In genomic region chr17:5500247-5500803, GRCh38 we compare ENCODE assay signal across 9 cellular contexts. TPM values are rescaled to one million over a fixed set of nuclear protein-coding genes. Genes with fewer than 3 reads are reported as not detected.
A peak's percentile ranks its signal among the peaks of the same experiment; 100 is the strongest.
DNase-seq lines count a peak whose midpoint lies in the region; TF ChIP-seq lines count a peak whose summit lies in the region.
"Had no signal": no experiment of that assay in that cellular context is flagged by ENCODE, and none has a peak within 500 bp of the region (broad histone marks: within the 10 kb centered on the region; RNA-seq: fewer than 3 reads in every experiment).

No MANE protein-coding gene starts in this region.

- intact Hi-C loops in mammary epithelial cell (cut with micrococcal nuclease) (no loop called here), transverse colon (cut with DNase I; ENCODE audit: low total_unique reads) (no loop called here)

- peak overlapping the region in 1 of 2 experiments; percentile 94 for H3K14ac ChIP-seq in mesenchymal stem cell (ENCODE audit: low read length in 2 of 2)

- H3K9ac ChIP-seq in mammary epithelial cell (ENCODE audit: insufficient read depth, low read length) (no peak overlapping the region), mesenchymal stem cell (ENCODE audit: low read length) (peak overlapping the region; percentile 84)

- no peak overlapping the region for H2AK5ac ChIP-seq in mesenchymal stem cell (ENCODE audit: low read length, severe bottlenecking)

- no peak overlapping the region for H2BK120ac ChIP-seq in mesenchymal stem cell (ENCODE audit: low read depth, low read length)

- H3K36me3 ChIP-seq in mammary epithelial cell (ENCODE audit: insufficient read depth, low read length) = no peaks in the 10 kb centered on the region
- H3K36me3 ChIP-seq in mesenchymal stem cell (ENCODE audit: control insufficient read depth in 1 of 2, insufficient read depth in 2 of 2, low read depth in 1 of 2, low read length in 2 of 2) = peaks cover 0 to 20% of the 10 kb centered on the region in 2 experiments
- no peaks in the 10 kb centered on the region for H3K36me3 ChIP-seq in transverse colon
- H3K36me3 ChIP-seq: adrenal gland had no signal

- H3K4me2 ChIP-seq in mammary epithelial cell (ENCODE audit: insufficient read depth, low read depth, low read length) = peak overlapping the region; percentile 95
- peak overlapping the region; percentile 96 for H3K4me2 ChIP-seq in mesenchymal stem cell (ENCODE audit: low read length, poor library complexity, severe bottlenecking)

- H4K8ac ChIP-seq in mesenchymal stem cell (ENCODE audit: low read length) = peak overlapping the region; percentile 8

- peaks cover 24% of the 10 kb centered on the region for H3K4me1 Mint-ChIP-seq in HFFc6 (ENCODE audit: low read depth)

- in situ Hi-C loops in mammary epithelial cell (cut with MboI; ENCODE audit: low sequenced_read_pairs in 2 of 2) (no loop called here), transverse colon (cut with MboI; ENCODE audit: low pct_ligation_motif_present in 1 of 4, low pct_unique_long_range_greater_than_20kb in 1 of 4, low sequenced_read_pairs in 3 of 4) (no loop called here)

- TF ChIP-seq POLR2A in transverse colon (IDR thresholded peaks at IDR 0.05) = no peak

- H2BK12ac ChIP-seq in mesenchymal stem cell (ENCODE audit: low read length in 2 of 2) = no peak overlapping the region

- no TSS peak for BruUV-seq in mammary epithelial cell (replicated peaks; lab: Mats Ljungman, UMichigan)

- H2AFZ ChIP-seq in mammary epithelial cell (ENCODE audit: low read depth, low read length) (peak overlapping the region; percentile 70), mesenchymal stem cell (ENCODE audit: low read depth, low read length) (peak overlapping the region; percentile 90)

- CTCF ChIA-PET in mammary epithelial cell (lab: Charles Lee; ENCODE audit: low non-redundant PET) = no interaction called here

- peak overlapping the region in 1 of 2 experiments; percentile 59 for H3K4ac ChIP-seq in mesenchymal stem cell (ENCODE audit: low read depth in 1 of 2, low read length in 2 of 2)

- H3K4me3 ChIP-seq in AG09309 (ENCODE audit: control insufficient read depth, low read depth, low read length) (peak overlapping the region; percentile 69), mammary epithelial cell (replicated peaks in 1 of 3; ENCODE audit: insufficient read depth in 1 of 3, low read depth in 2 of 3, low read length in 3 of 3) (peak overlapping the region in 2 of 3 experiments; percentile 39 to 49), mesenchymal stem cell (ENCODE audit: insufficient read depth in 1 of 2, low read depth in 1 of 2, low read length in 2 of 2) (peak overlapping the region; percentile 73 to 80), transverse colon (peak overlapping the region; percentile 19 to 60 (median 34))

- dilution Hi-C loops in mammary epithelial cell (cut with HindIII; ENCODE audit: low sequenced_read_pairs) = no loop called here

- 2% methylated on average over 19 of the region's 38 CpGs for WGBS in mammary epithelial cell (ENCODE audit: low coverage, missing lambda C conversion rate)
- WGBS in mesenchymal stem cell = 1% methylated on average over 32 of the region's 38 CpGs
- 4 to 15% methylated on average over 4 to 38 of the region's 38 CpGs for WGBS in transverse colon (ENCODE audit: low coverage in 1 of 2), 2 donors

- no peak for TF ChIP-seq EP300 in transverse colon (IDR thresholded peaks at IDR 0.05; ENCODE audit: low read depth)

- H2BK15ac ChIP-seq in mesenchymal stem cell (ENCODE audit: low read depth, poor library complexity, severe bottlenecking) = no peak overlapping the region

- peak overlapping the region; percentile 74 for H3K27ac Mint-ChIP-seq in HFFc6

- H3K18ac ChIP-seq in mesenchymal stem cell (ENCODE audit: low read depth in 1 of 2, low read length in 2 of 2) = peak overlapping the region in 1 of 2 experiments; percentile 92

- H4K91ac ChIP-seq in mesenchymal stem cell (ENCODE audit: low read length) = peak overlapping the region; percentile 11

- TF ChIP-seq CTCF in AG09309 (IDR thresholded peaks at IDR 0.05; ENCODE audit: control insufficient read depth, insufficient read depth, low read depth, low read length, missing control alignments) (no peak), HFFc6 (IDR thresholded peaks at IDR 0.05) (no peak), mammary epithelial cell (conservative IDR thresholded peaks at IDR 0.05 in 1 of 2, IDR thresholded peaks at IDR 0.05 in 1 of 2; ENCODE audit: extremely low read depth in 1 of 2, insufficient read depth in 1 of 2, low read depth in 1 of 2, low read length in 2 of 2) (no peak), transverse colon (IDR thresholded peaks at IDR 0.05) (no peak)

- H3K27me3 ChIP-seq in mammary epithelial cell (ENCODE audit: insufficient read depth, low read length) (peaks cover 6% of the 10 kb centered on the region), mesenchymal stem cell (ENCODE audit: control insufficient read depth in 1 of 2, insufficient read depth in 1 of 2, low read length in 2 of 2) (peaks cover 0 to 4% of the 10 kb centered on the region in 2 experiments), transverse colon (peaks cover 28% of the 10 kb centered on the region)
- H3K27me3 ChIP-seq: adrenal gland had no signal

- H3K27ac ChIP-seq in mammary epithelial cell (ENCODE audit: insufficient read depth, low read depth, low read length) (no peak overlapping the region), mesenchymal stem cell (ENCODE audit: low read length, poor library complexity, severe bottlenecking) (no peak overlapping the region), transverse colon (peak overlapping the region; percentile 12 to 61 (median 56))

- peak overlapping the region; percentile 1 to 46 for H3K23ac ChIP-seq in mesenchymal stem cell (ENCODE audit: low read length in 2 of 2)

- DNase-seq in AG09309 (ENCODE audit: low read depth) = no peak
- no peak for DNase-seq in HFFc6
- DNase-seq in mammary epithelial cell = no peak
- peak; percentile 36 for DNase-seq in mesenchymal stem cell
- no peak for DNase-seq in transverse colon
- DNase-seq in NCI-H1436 treated with DMSO at 0.1 percent for 48 hours (lab: John Stamatoyannopoulos, UW) = no peak
- DNase-seq in SKM-1 treated with dmso at 0.1 percent for 144 hours (lab: John Stamatoyannopoulos, UW; ENCODE audit: unreplicated experiment) = no peak
- no peak for DNase-seq in SW480 (ENCODE audit: low spot score)

- H3K4me3 Mint-ChIP-seq in HFFc6 = peak overlapping the region; percentile 98

- no peaks in the 10 kb centered on the region; the same call in 1 of the 2 replicates for H3K9me3 Mint-ChIP-seq in HFFc6

- no peaks in the 10 kb centered on the region for H3K9me3 ChIP-seq in mammary epithelial cell (replicated peaks; ENCODE audit: insufficient read depth, low read length)
- no peaks in the 10 kb centered on the region for H3K9me3 ChIP-seq in mesenchymal stem cell (ENCODE audit: control insufficient read depth, low read length)
- H3K9me3 ChIP-seq in transverse colon = no peaks in the 10 kb centered on the region
- H3K9me3 ChIP-seq: adrenal gland had no signal

- no peaks in the 10 kb centered on the region for H4K20me1 ChIP-seq in mammary epithelial cell (ENCODE audit: insufficient read depth, low read length)

- H3K4me1 ChIP-seq in mammary epithelial cell (ENCODE audit: insufficient read depth, low read length) = peaks cover 12% of the 10 kb centered on the region
- H3K4me1 ChIP-seq in mesenchymal stem cell (ENCODE audit: control insufficient read depth, insufficient read depth, low read depth, low read length) = peaks cover 10% of the 10 kb centered on the region
- H3K4me1 ChIP-seq in transverse colon = peaks cover 0 to 10% (median 7%) of the 10 kb centered on the region in 4 donors

- H3K27me3 Mint-ChIP-seq in HFFc6 (ENCODE audit: insufficient read depth) = no peaks in the 10 kb centered on the region; the same call in 1 of the 2 replicates

- H3K79me1 ChIP-seq in mesenchymal stem cell (replicated peaks; ENCODE audit: low read length, poor library complexity, severe bottlenecking) = peaks cover 1% of the 10 kb centered on the region

- no peaks in the 10 kb centered on the region for H3K79me2 ChIP-seq in mammary epithelial cell (ENCODE audit: insufficient read depth, low read length)

- H3K36me3 Mint-ChIP-seq in HFFc6 (ENCODE audit: low read depth) = peaks cover 26% of the 10 kb centered on the region

- H2BK5ac ChIP-seq in mesenchymal stem cell (ENCODE audit: low read depth, low read length, poor library complexity, severe bottlenecking) = no peak overlapping the region

RNA-seq across cellular contexts. Expression of gene MIS12, which starts 14.0 kb away (rescaled TPM):
- total RNA-seq in HFFc6 (2021; fragmentation: NEBNext Ultra II Directional; extraction: Animal tissue kit (Norgen Biotek cat#: 25700)) = 10 to 100 TPM in 2 of 6 experiments, 1 to 10 TPM in 4; 7.8 to 10.8 (median 9.5) TPM
- total RNA-seq in mammary epithelial cell (10 to 100 TPM in 1 of 2 donors, 1 to 10 TPM in 1; 9.7 to 17.5 TPM), transverse colon (10 to 100 TPM in 3 of 4 donors, 1 to 10 TPM in 1; 5.6 to 19.1 (median 12.9) TPM)
- 9.4 TPM for polyA plus RNA-seq in mammary epithelial cell
- polyA minus RNA-seq in mammary epithelial cell = 2.4 TPM
- 10.6 TPM for polyA plus RNA-seq in mesenchymal stem cell (2013, experiment 1 of 2)
- 9.2 TPM for polyA plus RNA-seq in mesenchymal stem cell (2013, experiment 2 of 2)

RNA-seq across cellular contexts. Expression of gene DERL2, which starts 14.3 kb away (rescaled TPM):
- total RNA-seq in HFFc6 (2021; fragmentation: NEBNext Ultra II Directional; extraction: Animal tissue kit (Norgen Biotek cat#: 25700)) = 100 to 1,000 TPM in 4 of 6 experiments, 10 to 100 TPM in 2; 85.9 to 109 (median 103) TPM
- total RNA-seq in mammary epithelial cell = 10 to 100 TPM; 25.8 to 64.5 TPM
- polyA plus RNA-seq in mammary epithelial cell = 49.1 TPM
- 21.6 TPM for polyA minus RNA-seq in mammary epithelial cell
- polyA plus RNA-seq in mesenchymal stem cell (2013, experiment 1 of 2) = 46.0 TPM
- 45.1 TPM for polyA plus RNA-seq in mesenchymal stem cell (2013, experiment 2 of 2)
- total RNA-seq in transverse colon = 10 to 100 TPM in 2 of 4 donors, 1 to 10 TPM in 2; 4.6 to 37.5 (median 21.7) TPM

RNA-seq across cellular contexts. Expression of gene DHX33, which starts 31.5 kb away (rescaled TPM):
- 10 to 100 TPM; 16.8 to 18.9 (median 17.3) TPM for total RNA-seq in HFFc6 (2021; fragmentation: NEBNext Ultra II Directional; extraction: Animal tissue kit (Norgen Biotek cat#: 25700))
- total RNA-seq in mammary epithelial cell (10 to 100 TPM; 17.8 to 30.5 TPM), transverse colon (10 to 100 TPM in 2 of 4 donors, 1 to 10 TPM in 2; 3.0 to 11.1 (median 9.4) TPM)
- polyA plus RNA-seq in mammary epithelial cell = 22.1 TPM
- polyA minus RNA-seq in mammary epithelial cell = 31.1 TPM
- polyA plus RNA-seq in mesenchymal stem cell (2013, experiment 1 of 2) = 7.7 TPM
- polyA plus RNA-seq in mesenchymal stem cell (2013, experiment 2 of 2) = 8.0 TPM

Comparison
In these comparisons a context has a peak if more than half of its experiments do, and no peak if none do; other contexts are left out.
1. H3K27ac ChIP-seq: peak in transverse colon (4 of 4); none in mammary epithelial cell (single experiment) and mesenchymal stem cell (single experiment).
2. Peak in every context shown above with its lines, with median percentiles within 50 percentile points of each other: H3K4me3 ChIP-seq.